In the genomic region with DNA sequence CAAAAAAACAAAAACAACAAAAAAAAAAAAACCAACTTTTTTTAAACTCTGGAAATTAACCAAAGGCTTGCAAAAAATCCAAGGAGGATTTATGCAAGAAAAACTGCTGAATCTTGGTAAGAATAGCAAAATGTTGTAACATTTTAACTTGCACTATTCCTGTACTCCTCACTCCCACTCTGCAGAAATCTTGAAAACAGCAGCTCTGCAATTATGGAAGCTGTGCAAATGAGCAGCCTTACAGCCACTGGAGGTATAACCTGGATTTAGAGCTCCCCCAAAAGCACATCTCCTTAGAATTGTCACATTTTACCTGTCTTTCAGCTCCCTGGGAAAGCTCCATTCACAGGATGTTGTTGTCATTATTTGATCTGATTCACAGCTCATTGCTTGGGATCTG, we compare ENCODE assay signal across 22 cellular contexts. TPM values are rescaled to one million over a fixed set of nuclear protein-coding genes. Genes with fewer than 3 reads are reported as not detected.
DNase-seq lines count a peak whose midpoint lies in the region; ATAC-seq and TF ChIP-seq lines count a peak whose summit lies in the region.
"Had no signal": no experiment of that assay in that cellular context is flagged by ENCODE, and none has a peak within 500 bp of the region (broad histone marks: within the 10 kb centered on the region; RNA-seq: fewer than 3 reads in every experiment).

No MANE protein-coding gene starts in this region.

- H2AFZ ChIP-seq in OCI-LY7 (ENCODE audit: low read length), result no peak overlapping the region

- ATAC-seq in gastroesophageal sphincter, result peak; percentile 57
- ATAC-seq: HepG2, Panc1 had no signal

- H3K36me3 ChIP-seq in HEK293 (ENCODE audit: control insufficient read depth in 2 of 2, insufficient read depth in 1 of 2, low read length in 2 of 2) (no peaks in the 10 kb centered on the region), OCI-LY7 (ENCODE audit: insufficient read depth, low read length) (peaks cover 5% of the 10 kb centered on the region; the same call in 1 of the 2 replicates), gastroesophageal sphincter (no peaks in the 10 kb centered on the region), testis (ENCODE audit: low read depth, missing control alignments) (no peaks in the 10 kb centered on the region)

- no peak for TF ChIP-seq CTCF in HEK293 (tag by site-specific recombination; IDR thresholded peaks at IDR 0.05)
- TF ChIP-seq CTCF in OCI-LY7 (conservative IDR thresholded peaks at IDR 0.05; ENCODE audit: low read length), result no peak
- TF ChIP-seq CTCF in gastroesophageal sphincter (IDR thresholded peaks at IDR 0.05), result no peak
- TF ChIP-seq CTCF in testis (IDR thresholded peaks at IDR 0.05), result no peak
- TF ChIP-seq CTCF in GM20000 (IDR thresholded peaks at IDR 0.05; ENCODE audit: extremely low read depth, missing control alignments), result no peak

- no peak for TF ChIP-seq EP300 in gastroesophageal sphincter (IDR thresholded peaks at IDR 0.05)

- H3K9me2 ChIP-seq in OCI-LY7 (ENCODE audit: insufficient read depth, low read length), result no peaks in the 10 kb centered on the region

- intact Hi-C loops in OCI-LY7 (cut with micrococcal nuclease; ENCODE audit: unreplicated experiment) (loop anchor here (5.0 kb wide), 1 partner anchor 162 kb away; no protein-coding TSS in a partner anchor), testis (cut with DNase I; ENCODE audit: low total_unique reads) (no loop called here)

- H3K4me1 ChIP-seq in HEK293 (ENCODE audit: control insufficient read depth, insufficient read depth, low read length) (no peaks in the 10 kb centered on the region), OCI-LY7 (ENCODE audit: insufficient read depth, low read length, poor library complexity, severe bottlenecking) (peaks cover 20% of the 10 kb centered on the region), gastroesophageal sphincter (no peaks in the 10 kb centered on the region), testis (peaks cover 14% of the 10 kb centered on the region)

- DNase-seq in OCI-LY7 (ENCODE audit: low spot score), result no peak
- peak; percentile 64 for DNase-seq in testis
- no peak for DNase-seq in amniotic stem cell (lab: John Stamatoyannopoulos, UW)
- no peak for DNase-seq in NCI-H524 treated with DMSO at 0.1 percent for 48 hours (lab: John Stamatoyannopoulos, UW)
- no peak for DNase-seq in GM20000 (ENCODE audit: low spot score)
- DNase-seq: Calu3; DMS79 treated with DMSO at 0.1 percent for 48 hours; NCI-H1105 treated with DMSO at 0.1 percent for 48 hours; NCI-H146; NCI-H1930; NCI-H2107; NCI-H524; NCI-H774; NK-92 treated with Interleukin-12 subunit alpha and Interleukin-12 subunit beta, amount 100 ng/mL, for 24 hours; SHP77 treated with DMSO at 0.1 percent for 48 hours had no signal

- no peaks in the 10 kb centered on the region for H3K79me2 ChIP-seq in OCI-LY7 (ENCODE audit: insufficient read depth, low read depth, low read length)

- H3K27me3 ChIP-seq in gastroesophageal sphincter, result no peaks in the 10 kb centered on the region
- H3K27me3 ChIP-seq in testis, result no peaks in the 10 kb centered on the region

- CTCF ChIA-PET in HEK293 (lab: Yijun Ruan, JAX) (interaction anchor here (0.6 to 0.9 kb wide), 3 partner anchors 56 to 108 kb away, joined by 3 to 5 read pairs (median 3); no protein-coding TSS in a partner anchor), OCI-LY7 (lab: Charles Lee; ENCODE audit: unreplicated experiment) (interaction anchor here (0.6 to 0.8 kb wide), 3 partner anchors 35 to 69 kb away, joined by 3 read pairs; no protein-coding TSS in a partner anchor)

- H3K4me3 ChIP-seq in HEK293 (ENCODE audit: low read depth, low read length) (no peak overlapping the region), OCI-LY7 (ENCODE audit: low read depth, low read length, poor library complexity, severe bottlenecking) (no peak overlapping the region), gastroesophageal sphincter (no peak overlapping the region), testis (no peak overlapping the region)

- H3K4me2 ChIP-seq in OCI-LY7 (ENCODE audit: low read length), result peak overlapping the region; percentile 10; the same call in 1 of the 2 replicates

- POLR2A ChIA-PET in HEK293 (lab: Yijun Ruan, JAX) (interaction anchor here (0.6 kb wide), 1 partner anchor 232 kb away, joined by 3 read pairs; the partner anchor contains the start of gene SLC35B4), OCI-LY7 (lab: Charles Lee) (interaction anchor here (0.7 to 2.0 kb wide), 9 partner anchors 17 to 687 kb away, joined by 3 to 8 read pairs (median 4); no protein-coding TSS in a partner anchor)

- H3K9me3 ChIP-seq in HEK293 (ENCODE audit: control insufficient read depth, insufficient read depth, low read depth, low read length) (no peaks in the 10 kb centered on the region), OCI-LY7 (ENCODE audit: low read length) (peaks cover 49% of the 10 kb centered on the region), gastroesophageal sphincter (peaks cover 0 to 15% (median 0%) of the 10 kb centered on the region in 3 donors), testis (no peaks in the 10 kb centered on the region)

- H3K27ac ChIP-seq in HEK293 (ENCODE audit: extremely low read depth, low read depth, low read length) (no peak overlapping the region), OCI-LY7 (ENCODE audit: low read depth, low read length, poor library complexity, severe bottlenecking) (peak overlapping the region; percentile 47), gastroesophageal sphincter (no peak overlapping the region), testis (peak overlapping the region in 1 of 2 donors; percentile 67)
- H3K27ac ChIP-seq: C4-2B had no signal

- no peaks in the 10 kb centered on the region for H4K20me1 ChIP-seq in OCI-LY7 (ENCODE audit: insufficient read depth, low read length)

- TF ChIP-seq POLR2A in gastroesophageal sphincter (IDR thresholded peaks at IDR 0.05) (no peak), testis (IDR thresholded peaks at IDR 0.05) (no peak)

- BruUV-seq in OCI-LY7 (replicated peaks; lab: Mats Ljungman, UMichigan), result no TSS peak

TF ChIP-seq in HEK293, 187 proteins besides CTCF, POLR2A, EP300 and RAD21:
- no peak for TF ChIP-seq ZNF830 (tag by site-specific recombination; IDR thresholded peaks at IDR 0.05; ENCODE audit: low read depth)
- peak; percentile 81 for TF ChIP-seq ZNF677 (tag by site-specific recombination; IDR thresholded peaks at IDR 0.05)
- TF ChIP-seq ZNF791 (tag by site-specific recombination; IDR thresholded peaks at IDR 0.05), result no peak
- no peak for TF ChIP-seq ZNF335 (tag by site-specific recombination; conservative IDR thresholded peaks at IDR 0.05)
- TF ChIP-seq, protein P1, sequence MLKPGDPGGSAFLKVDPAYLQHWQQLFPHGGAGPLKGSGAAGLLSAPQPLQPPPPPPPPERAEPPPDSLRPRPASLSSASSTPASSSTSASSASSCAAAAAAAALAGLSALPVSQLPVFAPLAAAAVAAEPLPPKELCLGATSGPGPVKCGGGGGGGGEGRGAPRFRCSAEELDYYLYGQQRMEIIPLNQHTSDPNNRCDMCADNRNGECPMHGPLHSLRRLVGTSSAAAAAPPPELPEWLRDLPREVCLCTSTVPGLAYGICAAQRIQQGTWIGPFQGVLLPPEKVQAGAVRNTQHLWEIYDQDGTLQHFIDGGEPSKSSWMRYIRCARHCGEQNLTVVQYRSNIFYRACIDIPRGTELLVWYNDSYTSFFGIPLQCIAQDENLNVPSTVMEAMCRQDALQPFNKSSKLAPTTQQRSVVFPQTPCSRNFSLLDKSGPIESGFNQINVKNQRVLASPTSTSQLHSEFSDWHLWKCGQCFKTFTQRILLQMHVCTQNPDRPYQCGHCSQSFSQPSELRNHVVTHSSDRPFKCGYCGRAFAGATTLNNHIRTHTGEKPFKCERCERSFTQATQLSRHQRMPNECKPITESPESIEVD (tag by site-specific recombination; IDR thresholded peaks at IDR 0.05), result no peak

RNA-seq across cellular contexts. Expression of gene LRGUK, which starts 41.8 kb away (rescaled TPM):
- total RNA-seq in OCI-LY7 (2014; rRNA removed; shearing (Covaris generic)), result 0.36 and 0.95 TPM in 2 replicates
- total RNA-seq in OCI-LY7 (2022) (0.46 and 0.52 TPM in 2 replicates), gastroesophageal sphincter (1 to 10 TPM in 1 of 4 donors, under 1 TPM in 3; 0.07 to 1.0 (median 0.63) TPM), testis (10 to 100 TPM in 1 of 2 donors, 1 to 10 TPM in 1; 9.4 to 13.0 TPM)
- polyA plus RNA-seq in testis (ENCODE audit: insufficient read depth, low read depth, low replicate concordance), result 16.1 TPM
- total RNA-seq: HT1080, M059J had no signal

Comparison
In these comparisons a context has a peak if more than half of its experiments do, and no peak if none do; other contexts are left out.
1. RNA of gene LRGUK, which starts 41.8 kb away (total RNA-seq): 9.4 to 13.0 TPM in testis; 0.36 to 0.95 TPM in OCI-LY7 and 0.07 to 1.0 TPM in gastroesophageal sphincter; every median in the first group is over 4 times any median in the second.